Comparison of ENCODE assay signal across 1 cellular context in genomic region chr4:56434599-56435000, GRCh38.
TF ChIP-seq lines count a peak whose summit lies in the region.

No MANE protein-coding gene starts in this region.

TF ChIP-seq in WTC11, 78 proteins besides CTCF, POLR2A, EP300 and RAD21 (continued from another document):
- TF ChIP-seq FOXP4 (CRISPR knock-in tag; IDR thresholded peaks at IDR 0.05), result no peak
- TF ChIP-seq ZNF232 (CRISPR knock-in tag; IDR thresholded peaks at IDR 0.05), result no peak
- no peak for TF ChIP-seq ZBTB21 (CRISPR knock-in tag; IDR thresholded peaks at IDR 0.05; ENCODE audit: borderline replicate concordance)
- no peak for TF ChIP-seq CREM (CRISPR knock-in tag; IDR thresholded peaks at IDR 0.05)
- no peak for TF ChIP-seq FOXJ3 (CRISPR knock-in tag; IDR thresholded peaks at IDR 0.05; ENCODE audit: borderline replicate concordance)
TF ChIP-seq in WTC11: peak in this region for 0.
